In the genomic region with DNA sequence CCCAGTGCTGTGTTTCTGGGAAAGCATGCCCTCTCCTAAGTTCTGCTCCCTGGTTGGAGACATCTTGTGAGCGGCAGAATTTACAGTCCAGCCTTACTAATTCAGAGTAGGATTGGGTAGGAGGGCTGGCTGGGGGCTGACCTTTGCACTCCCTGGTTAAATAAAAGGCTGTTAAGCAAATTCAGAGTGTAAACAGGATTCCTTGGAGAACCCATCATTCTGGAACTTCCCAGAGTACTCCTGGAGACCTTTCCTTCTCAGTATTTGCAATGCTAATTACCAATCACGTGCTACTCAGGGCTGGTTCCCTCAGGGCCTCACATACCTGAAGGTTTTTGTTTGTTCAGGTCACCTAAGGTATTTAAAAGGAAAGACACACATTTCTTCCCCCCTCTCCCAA, we compare ENCODE assay signal across 1 cellular context.
A peak's percentile ranks its signal among the peaks of the same experiment; 100 is the strongest.
TF ChIP-seq lines count a peak whose summit lies in the region.

No MANE protein-coding gene starts in this region.

TF ChIP-seq in GM23338, 12 proteins besides CTCF, POLR2A, EP300 and RAD21 (continued from another document):
- no peak for TF ChIP-seq REST (IDR thresholded peaks at IDR 0.05; ENCODE audit: unreplicated experiment)
- TF ChIP-seq POLR2AphosphoS5 (IDR thresholded peaks at IDR 0.05; ENCODE audit: low read depth), result no peak
- TF ChIP-seq, protein P1, sequence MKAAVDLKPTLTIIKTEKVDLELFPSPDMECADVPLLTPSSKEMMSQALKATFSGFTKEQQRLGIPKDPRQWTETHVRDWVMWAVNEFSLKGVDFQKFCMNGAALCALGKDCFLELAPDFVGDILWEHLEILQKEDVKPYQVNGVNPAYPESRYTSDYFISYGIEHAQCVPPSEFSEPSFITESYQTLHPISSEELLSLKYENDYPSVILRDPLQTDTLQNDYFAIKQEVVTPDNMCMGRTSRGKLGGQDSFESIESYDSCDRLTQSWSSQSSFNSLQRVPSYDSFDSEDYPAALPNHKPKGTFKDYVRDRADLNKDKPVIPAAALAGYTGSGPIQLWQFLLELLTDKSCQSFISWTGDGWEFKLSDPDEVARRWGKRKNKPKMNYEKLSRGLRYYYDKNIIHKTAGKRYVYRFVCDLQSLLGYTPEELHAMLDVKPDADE (IDR thresholded peaks at IDR 0.05), result no peak
- no peak for TF ChIP-seq NANOG (IDR thresholded peaks at IDR 0.05; ENCODE audit: borderline replicate concordance)
- no peak for TF ChIP-seq ZNF114 (CRISPR knock-in tag; IDR thresholded peaks at IDR 0.05)
- 0 out of 2 replicates have a peak, but pooled peaks have one; percentile 14 for TF ChIP-seq ZNF462 (CRISPR knock-in tag; IDR thresholded peaks at IDR 0.05)
